1 cellular context compared by ENCODE assay signal in genomic region chr3:60528651-60529050, GRCh38.
TF ChIP-seq lines count a peak whose summit lies in the region.

No MANE protein-coding gene starts in this region.

TF ChIP-seq in GM12878, 131 proteins besides CTCF, POLR2A, EP300 and RAD21 (continued from another document and continues in another):
- TF ChIP-seq BCL3 (IDR thresholded peaks at IDR 0.05; ENCODE audit: borderline replicate concordance, insufficient read depth, low read depth, low read length, poor library complexity, severe bottlenecking) (no peak), SREBF1 (IDR thresholded peaks at IDR 0.05; ENCODE audit: low read length) (no peak), ZNF274 (IDR thresholded peaks at IDR 0.05; ENCODE audit: insufficient read depth, insufficient read length) (no peak), E2F8 (IDR thresholded peaks at IDR 0.05; ENCODE audit: low read depth, partially characterized antibody) (no peak), RELB (IDR thresholded peaks at IDR 0.05; ENCODE audit: low read depth) (peak; percentile 20; the same call in 1 of the 2 replicates), TCF12 (IDR thresholded peaks at IDR 0.05; ENCODE audit: low read depth, low read length) (no peak), SMAD1 (IDR thresholded peaks at IDR 0.05; ENCODE audit: low read depth, partially characterized antibody) (no peak), MTA2 (IDR thresholded peaks at IDR 0.05; ENCODE audit: low read depth) (peak; percentile 94), CHD1 (IDR thresholded peaks at IDR 0.05; ENCODE audit: low read depth, low read length) (no peak), PRDM15 (CRISPR knock-in tag; IDR thresholded peaks at IDR 0.05) (no peak), HCFC1 (IDR thresholded peaks at IDR 0.05; ENCODE audit: low read length) (no peak), BMI1 (IDR thresholded peaks at IDR 0.05; ENCODE audit: borderline replicate concordance) (0 out of 2 replicates have a peak, but pooled peaks have one; percentile 22), ATF7 (IDR thresholded peaks at IDR 0.05; ENCODE audit: low read depth) (peak; percentile 47; the same call in 1 of the 2 replicates), DPF2 (IDR thresholded peaks at IDR 0.05) (peak; percentile 76), PKNOX1 (IDR thresholded peaks at IDR 0.05) (0 out of 2 replicates have a peak, but pooled peaks have one; percentile 18), E4F1 (IDR thresholded peaks at IDR 0.05; ENCODE audit: borderline replicate concordance, partially characterized antibody) (no peak), ZNF24 (IDR thresholded peaks at IDR 0.05) (no peak), BHLHE40 (IDR thresholded peaks at IDR 0.05; ENCODE audit: borderline replicate concordance in 1 of 2, low read depth in 2 of 2, low read length in 1 of 2) (0 out of 4 replicates have a peak, but pooled peaks of 1 of the 2 experiments have one; percentile 17), RCOR1 (conservative IDR thresholded peaks at IDR 0.05; ENCODE audit: low read depth, low read length) (no peak), ZNF687 (IDR thresholded peaks at IDR 0.05) (peak; percentile 34; the same call in 1 of the 2 replicates), SKIL (IDR thresholded peaks at IDR 0.05; ENCODE audit: low read depth, poor library complexity, severe bottlenecking) (peak; percentile 64), BCL11A (IDR thresholded peaks at IDR 0.05; ENCODE audit: low read depth, low read length) (peak; percentile 85; the same call in 1 of the 2 replicates), REST (IDR thresholded peaks at IDR 0.05; ENCODE audit: low read depth, low read length) (no peak), GABPA (IDR thresholded peaks at IDR 0.05; ENCODE audit: low read depth) (no peak)
